ENCODE assay signal across 25 cellular contexts in the genomic region with DNA sequence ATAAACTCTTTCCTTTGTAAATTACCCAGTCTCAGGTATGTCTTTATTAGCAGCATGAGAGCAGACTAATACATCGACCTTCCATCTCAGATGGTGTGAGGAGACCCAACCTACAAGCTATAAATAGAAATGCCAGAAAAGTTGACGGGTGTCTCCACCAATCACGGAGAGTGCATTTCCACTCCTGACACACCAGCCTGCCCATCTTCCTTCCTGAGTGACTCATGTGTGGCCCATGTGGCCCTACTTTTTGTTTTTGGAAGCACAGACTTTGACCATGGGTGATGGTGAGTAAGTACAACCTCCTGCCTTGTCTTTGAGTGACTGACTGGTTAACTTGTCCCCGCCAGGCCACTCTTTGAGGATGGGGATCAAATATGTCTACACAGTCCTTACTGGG.
"Had no signal": no experiment of that assay in that cellular context is flagged by ENCODE, and none has a peak within 500 bp of the region (broad histone marks: within the 10 kb centered on the region; RNA-seq: fewer than 3 reads in every experiment).

No MANE protein-coding gene starts in this region.

- H3K27ac Mint-ChIP-seq: activated CD4-positive, alpha-beta memory T cell treated with anti-CD3 and anti-CD28 coated beads, Interleukin-2, amount 10 ng/mL, durations not matched to agents 7 days and 5 days; activated CD4-positive, alpha-beta T cell treated with anti-CD3 and anti-CD28 coated beads for 36 hours; activated CD4-positive, alpha-beta T cell treated with anti-CD3 and anti-CD28 coated beads, Interleukin-2, amount 10 ng/mL, durations not matched to agents 7 days and 5 days; activated naive CD4-positive, alpha-beta T cell treated with anti-CD3 and anti-CD28 coated beads, Interleukin-2, amount 10 ng/mL, durations not matched to agents 7 days and 5 days; activated naive CD4-positive, alpha-beta T cell treated with anti-CD3 and anti-CD28 coated beads, Interleukin-2, amount 50 U/mL, for 72 hours; activated naive CD8-positive, alpha-beta T cell treated with anti-CD3 and anti-CD28 coated beads, Interleukin-2, amount 10 ng/mL, durations not matched to agents 7 days and 5 days; activated T-cell treated with anti-CD3 and anti-CD28 coated beads, Interleukin-2, amount 50 U/mL, for 24 hours; activated T-cell treated with anti-CD3 and anti-CD28 coated beads, Interleukin-2, amount 50 U/mL, for 72 hours; brain; T-helper 17 cell; T-helper 2 cell treated with Interferon-gamma antibody and Interleukin-4, amounts not matched to agents 5 μg/mL and 100 μg/mL, for 36 hours had no signal

- H3K4me1 Mint-ChIP-seq: activated CD4-positive, alpha-beta memory T cell treated with anti-CD3 and anti-CD28 coated beads, Interleukin-2, amount 10 ng/mL, durations not matched to agents 7 days and 5 days; activated CD4-positive, alpha-beta T cell treated with anti-CD3 and anti-CD28 coated beads for 36 hours; activated CD4-positive, alpha-beta T cell treated with anti-CD3 and anti-CD28 coated beads, Interleukin-2, amount 10 ng/mL, durations not matched to agents 7 days and 5 days; activated naive CD4-positive, alpha-beta T cell treated with anti-CD3 and anti-CD28 coated beads, Interleukin-2, amount 10 ng/mL, durations not matched to agents 7 days and 5 days; activated naive CD8-positive, alpha-beta T cell treated with anti-CD3 and anti-CD28 coated beads, Interleukin-2, amount 10 ng/mL, durations not matched to agents 7 days and 5 days; central memory CD8-positive, alpha-beta T cell; T-helper 17 cell had no signal

- H3K4me3 Mint-ChIP-seq: activated CD4-positive, alpha-beta memory T cell treated with anti-CD3 and anti-CD28 coated beads, Interleukin-2, amount 10 ng/mL, durations not matched to agents 7 days and 5 days; activated CD4-positive, alpha-beta T cell treated with anti-CD3 and anti-CD28 coated beads for 36 hours; activated CD4-positive, alpha-beta T cell treated with anti-CD3 and anti-CD28 coated beads, Interleukin-2, amount 10 ng/mL, durations not matched to agents 7 days and 5 days; activated naive CD4-positive, alpha-beta T cell treated with anti-CD3 and anti-CD28 coated beads, Interleukin-2, amount 10 ng/mL, durations not matched to agents 7 days and 5 days; activated naive CD8-positive, alpha-beta T cell treated with anti-CD3 and anti-CD28 coated beads, Interleukin-2, amount 10 ng/mL, durations not matched to agents 7 days and 5 days; activated T-cell treated with anti-CD3 and anti-CD28 coated beads, Interleukin-2, amount 50 U/mL, for 24 hours; activated T-cell treated with anti-CD3 and anti-CD28 coated beads, Interleukin-2, amount 50 U/mL, for 72 hours; brain; central memory CD8-positive, alpha-beta T cell; T-helper 17 cell; T-helper 2 cell treated with Interferon-gamma antibody and Interleukin-4, amounts not matched to agents 5 μg/mL and 100 μg/mL, for 36 hours had no signal

- H3K27me3 Mint-ChIP-seq: activated CD4-positive, alpha-beta memory T cell treated with anti-CD3 and anti-CD28 coated beads, Interleukin-2, amount 10 ng/mL, durations not matched to agents 7 days and 5 days; activated CD4-positive, alpha-beta T cell treated with anti-CD3 and anti-CD28 coated beads, Interleukin-2, amount 10 ng/mL, durations not matched to agents 7 days and 5 days; activated naive CD8-positive, alpha-beta T cell treated with anti-CD3 and anti-CD28 coated beads, Interleukin-2, amount 10 ng/mL, durations not matched to agents 7 days and 5 days; activated T-cell treated with anti-CD3 and anti-CD28 coated beads, Interleukin-2, amount 50 U/mL, for 24 hours had no signal

- ATAC-seq: activated CD4-positive, alpha-beta T cell treated with anti-CD3 and anti-CD28 coated beads for 36 hours; activated naive CD4-positive, alpha-beta T cell treated with anti-CD3 and anti-CD28 coated beads, Interleukin-2, amount 50 U/mL, for 72 hours; activated T-cell treated with anti-CD3 and anti-CD28 coated beads, Interleukin-2, amount 50 U/mL, for 72 hours; T-helper 17 cell had no signal

- H3K36me3 Mint-ChIP-seq: activated naive CD4-positive, alpha-beta T cell treated with anti-CD3 and anti-CD28 coated beads, Interleukin-2, amount 10 ng/mL, durations not matched to agents 7 days and 5 days; activated naive CD8-positive, alpha-beta T cell treated with anti-CD3 and anti-CD28 coated beads, Interleukin-2, amount 10 ng/mL, durations not matched to agents 7 days and 5 days; brain had no signal

- DNase-seq: activated CD4-positive, alpha-beta memory T cell treated with anti-CD3 and anti-CD28 coated beads, Interleukin-2, amount 10 ng/mL, durations not matched to agents 7 days and 5 days; activated CD4-positive, alpha-beta T cell treated with anti-CD3 and anti-CD28 coated beads for 36 hours; activated CD4-positive, alpha-beta T cell treated with anti-CD3 and anti-CD28 coated beads, Interleukin-2, amount 10 ng/mL, durations not matched to agents 7 days and 5 days; activated CD4-positive, alpha-beta T cell treated with anti-CD3 and anti-CD28 coated beads, Interleukin-2, amount 50 U/mL, for 4 hours; activated CD4-positive, CD25-positive, alpha-beta regulatory T cell; activated CD4-positive, CD25-positive, alpha-beta regulatory T cell treated with anti-CD3 and anti-CD28 coated beads, Interleukin-2, amount 50 U/mL, for 72 hours; activated CD8-positive, alpha-beta memory T cell treated with anti-CD3 and anti-CD28 coated beads, Interleukin-2, amount 50 U/mL, for 48 hours; activated gamma-delta T cell; activated naive CD4-positive, alpha-beta T cell; activated naive CD4-positive, alpha-beta T cell treated with anti-CD3 and anti-CD28 coated beads, Interleukin-2, amount 10 ng/mL, durations not matched to agents 7 days and 5 days; activated naive CD8-positive, alpha-beta T cell treated with anti-CD3 and anti-CD28 coated beads, Interleukin-2, amount 10 ng/mL, durations not matched to agents 7 days and 5 days; activated T-cell treated with anti-CD3 and anti-CD28 coated beads for 4 hours; activated T-cell treated with anti-CD3 and anti-CD28 coated beads, Interleukin-2, amount 50 U/mL, for 24 hours; activated T-cell treated with anti-CD3 and anti-CD28 coated beads, Interleukin-2, amount 50 U/mL, for 72 hours; dermis blood vessel endothelial cell; effector CD4-positive, alpha-beta T cell; esophagus squamous epithelium; head of caudate nucleus; T-helper 1 cell; T-helper 17 cell; T1000 had no signal
